27 cellular contexts compared by ENCODE assay signal in the genomic region with DNA sequence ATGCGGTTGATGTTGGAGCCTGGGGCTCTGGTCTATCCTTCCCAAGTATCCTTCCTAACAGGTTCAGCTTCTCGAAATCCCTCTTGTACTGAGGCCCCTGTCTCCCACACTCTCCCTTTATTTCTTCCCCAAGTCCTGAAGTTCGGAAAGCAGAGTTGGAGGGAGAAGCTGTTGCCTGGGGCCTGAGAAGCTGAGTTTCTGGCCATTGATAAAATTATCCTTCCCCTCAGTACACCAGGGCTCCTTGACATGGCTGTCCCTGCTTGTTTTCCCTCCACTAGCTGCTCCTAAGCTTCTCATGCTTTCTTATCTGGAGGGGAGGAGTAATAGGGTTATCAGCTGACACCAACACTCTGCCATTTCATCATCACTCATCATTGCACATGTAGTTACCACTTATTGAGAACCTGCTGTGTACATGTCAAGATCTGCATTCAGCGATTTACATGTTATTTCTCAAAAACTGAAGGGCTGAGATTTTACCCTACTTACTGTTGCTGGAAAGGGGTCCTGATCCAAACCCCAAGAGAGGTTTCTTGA.
"Had no signal": no experiment of that assay in that cellular context is flagged by ENCODE, and none has a peak within 500 bp of the region (broad histone marks: within the 10 kb centered on the region; RNA-seq: fewer than 3 reads in every experiment).

No MANE protein-coding gene starts in this region.

- H3K4me3 ChIP-seq: coronary artery had no signal

- DNase-seq: activated CD4-positive, alpha-beta memory T cell treated with anti-CD3 and anti-CD28 coated beads, Interleukin-2, amount 10 ng/mL, durations not matched to agents 7 days and 5 days; activated CD4-positive, alpha-beta T cell treated with anti-CD3 and anti-CD28 coated beads for 1 hour; activated CD4-positive, alpha-beta T cell treated with anti-CD3 and anti-CD28 coated beads for 4 hours; activated CD4-positive, alpha-beta T cell treated with anti-CD3 and anti-CD28 coated beads, Interleukin-2, amount 10 ng/mL, durations not matched to agents 7 days and 5 days; activated CD4-positive, alpha-beta T cell treated with anti-CD3 and anti-CD28 coated beads, Interleukin-2, amount 50 U/mL, for 4 hours; activated CD8-positive, alpha-beta memory T cell treated with anti-CD3 and anti-CD28 coated beads, Interleukin-2, amount 50 U/mL, for 48 hours; activated gamma-delta T cell; activated naive CD4-positive, alpha-beta T cell; activated naive CD4-positive, alpha-beta T cell treated with anti-CD3 and anti-CD28 coated beads, Interleukin-2, amount 10 ng/mL, durations not matched to agents 7 days and 5 days; activated naive CD8-positive, alpha-beta T cell treated with anti-CD3 and anti-CD28 coated beads, Interleukin-2, amount 10 ng/mL, durations not matched to agents 7 days and 5 days; activated T-cell treated with anti-CD3 and anti-CD28 coated beads for 4 hours; activated T-cell treated with anti-CD3 and anti-CD28 coated beads, Interleukin-2, amount 50 U/mL, for 24 hours; activated T-cell treated with anti-CD3 and anti-CD28 coated beads, Interleukin-2, amount 50 U/mL, for 72 hours; amniotic stem cell; anterior cingulate cortex; brain microvascular endothelial cell; effector CD4-positive, alpha-beta T cell; foreskin fibroblast; head of caudate nucleus; hippocampal formation; T-helper 2 cell had no signal

- H3K27ac ChIP-seq: brain microvascular endothelial cell, coronary artery, epithelial cell of prostate, VCaP had no signal

- H3K27me3 ChIP-seq: brain microvascular endothelial cell had no signal

- H3K36me3 ChIP-seq: brain microvascular endothelial cell had no signal

- ATAC-seq: activated naive CD4-positive, alpha-beta T cell treated with anti-CD3 and anti-CD28 coated beads, Interleukin-2, amount 50 U/mL, for 72 hours; activated T-cell treated with anti-CD3 and anti-CD28 coated beads, Interleukin-2, amount 50 U/mL, for 72 hours; esophagus mucosa; WTC11 had no signal
